Comparison of ENCODE assay signal across 11 cellular contexts in genomic region chr11:114846040-114846791, GRCh38.
DNase-seq lines count a peak whose midpoint lies in the region; ATAC-seq, FAIRE-seq and TF ChIP-seq lines count a peak whose summit lies in the region.
"Had no signal": no experiment of that assay in that cellular context is flagged by ENCODE, and none has a peak within 500 bp of the region (broad histone marks: within the 10 kb centered on the region; RNA-seq: fewer than 3 reads in every experiment).

No MANE protein-coding gene starts in this region.

- no peak overlapping the region for H3K9ac ChIP-seq in HepG2 (ENCODE audit: insufficient read depth, low read depth, low read length)

- H2AFZ ChIP-seq in HepG2 (ENCODE audit: low read length) = no peak overlapping the region

- intact Hi-C loops in HepG2 (cut with micrococcal nuclease; ENCODE audit: unreplicated experiment) (no loop called here), right lobe of liver (cut with DNase I) (no loop called here), right cardiac atrium (cut with DNase I) (no loop called here)

- POLR2A ChIA-PET in HepG2 (lab: Yijun Ruan, JAX) = no interaction called here

- peaks cover 0 to 10% of the 10 kb centered on the region in 2 experiments; a peak in 3 of 5 replicates for H3K27me3 ChIP-seq in HepG2 (ENCODE audit: control insufficient read depth in 1 of 2, insufficient read depth in 2 of 2, low read length in 2 of 2)
- no peaks in the 10 kb centered on the region for H3K27me3 ChIP-seq in right lobe of liver
- H3K27me3 ChIP-seq in right cardiac atrium (ENCODE audit: control insufficient read depth, insufficient read depth) = no peaks in the 10 kb centered on the region
- H3K27me3 ChIP-seq: brain microvascular endothelial cell had no signal

- TF ChIP-seq EP300 in HepG2 (IDR thresholded peaks at IDR 0.05; ENCODE audit: low read depth in 2 of 2, low read length in 2 of 2) (no peak), HepG2 (CRISPR knock-in tag; IDR thresholded peaks at IDR 0.05; ENCODE audit: borderline replicate concordance) (no peak)

- TF ChIP-seq RAD21 in HepG2 (CRISPR knock-in tag; IDR thresholded peaks at IDR 0.05) = no peak

- DNase-seq in HepG2 (ENCODE audit: low spot score) (no peak), right lobe of liver (no peak), SHP77 (lab: John Stamatoyannopoulos, UW) (peak; percentile 72 to 80), right cardiac atrium (peak; percentile 57 to 75 (median 74)), LoVo (ENCODE audit: low spot score) (no peak), NCI-H2227 treated with DMSO at 0.1 percent for 48 hours (lab: John Stamatoyannopoulos, UW) (no peak)
- DNase-seq: brain microvascular endothelial cell, foreskin fibroblast had no signal

- H3K4me2 ChIP-seq in HepG2 (ENCODE audit: low read depth, low read length) = no peak overlapping the region

- TF ChIP-seq POLR2A in HepG2 (IDR thresholded peaks at IDR 0.05; ENCODE audit: insufficient read depth in 1 of 2, low read depth in 2 of 2, low read length in 2 of 2) (no peak), right lobe of liver (IDR thresholded peaks at IDR 0.05) (no peak)

- CTCF ChIA-PET in HepG2 (lab: Yijun Ruan, JAX; ENCODE audit: low intra/inter-chr PET ratio, low total read pairs) = no interaction called here

- H4K20me1 ChIP-seq in HepG2 (ENCODE audit: insufficient read depth, low read length) = no peaks in the 10 kb centered on the region

- 14% methylated on average over 4 of the region's 5 CpGs for WGBS in HepG2 (ENCODE audit: low lambda C conversion rate)
- no CpG with 5 or more reads among the region's 5 CpGs for WGBS in right lobe of liver (ENCODE audit: insufficient coverage, low coverage, low lambda C conversion rate, missing lambda C conversion rate)
- 50% methylated on average over 5 of the region's 5 CpGs for WGBS in right cardiac atrium

- H3K4me1 ChIP-seq in HepG2 (ENCODE audit: insufficient read depth, low read length) (no peaks in the 10 kb centered on the region), right lobe of liver (no peaks in the 10 kb centered on the region), right cardiac atrium (ENCODE audit: control insufficient read depth, insufficient read depth, low read length) (no peaks in the 10 kb centered on the region)

- H3K9me3 ChIP-seq in HepG2 (ENCODE audit: low read length) (no peaks in the 10 kb centered on the region), right lobe of liver (no peaks in the 10 kb centered on the region), right cardiac atrium (ENCODE audit: control insufficient read depth, low read length) (no peaks in the 10 kb centered on the region)

- in situ Hi-C loops in HepG2 (cut with HindIII; ENCODE audit: extremely low pct_ligation_motif_present, low pct_unique_long_range_greater_than_20kb) = no loop called here

- ATAC-seq in HepG2 = no peak
- no peak for ATAC-seq in right lobe of liver
- peak; percentile 76 to 93 for ATAC-seq in right cardiac atrium
- no peak for ATAC-seq in GM18868 (IDR thresholded peaks at IDR 0.05; ENCODE audit: unreplicated experiment)
- ATAC-seq in HG03378 (IDR thresholded peaks at IDR 0.05; ENCODE audit: unreplicated experiment) = no peak

- FAIRE-seq in HepG2 (lab: Jason Lieb, UNC) = no peak
- FAIRE-seq: GM12892 had no signal

- H3K4me3 ChIP-seq in HepG2 (replicated peaks in 1 of 3; ENCODE audit: insufficient read depth in 1 of 3, low read depth in 2 of 3, low read length in 3 of 3) = no peak overlapping the region
- H3K4me3 ChIP-seq in right lobe of liver = no peak overlapping the region
- no peak overlapping the region for H3K4me3 ChIP-seq in right cardiac atrium (ENCODE audit: low read length)

- TF ChIP-seq CTCF in HepG2 (CRISPR knock-in tag; IDR thresholded peaks at IDR 0.05) = no peak
- no peak for TF ChIP-seq CTCF in right lobe of liver (IDR thresholded peaks at IDR 0.05)

- no TSS peak for BruUV-seq in HepG2 (replicated peaks; lab: Mats Ljungman, UMichigan)

- H3K36me3 ChIP-seq in HepG2 (replicated peaks in 1 of 2; ENCODE audit: control insufficient read depth in 1 of 2, insufficient read depth in 2 of 2, low read length in 2 of 2) = no peaks in the 10 kb centered on the region
- H3K36me3 ChIP-seq in right lobe of liver = no peaks in the 10 kb centered on the region
- H3K36me3 ChIP-seq: brain microvascular endothelial cell had no signal

- no peaks in the 10 kb centered on the region for H3K79me2 ChIP-seq in HepG2 (ENCODE audit: insufficient read depth, low read length)

- H3K27ac ChIP-seq in HepG2 (ENCODE audit: extremely low read length, insufficient read depth, low read length) (no peak overlapping the region), right lobe of liver (no peak overlapping the region), right cardiac atrium (ENCODE audit: low read length) (no peak overlapping the region)
- H3K27ac ChIP-seq: brain microvascular endothelial cell had no signal

TF ChIP-seq in HepG2, 621 proteins besides CTCF, POLR2A, EP300 and RAD21:
- TF ChIP-seq ZNF768 (CRISPR knock-in tag; IDR thresholded peaks at IDR 0.05) (0 out of 2 replicates have a peak, but pooled peaks have one; percentile 18), MZF1 (CRISPR knock-in tag; IDR thresholded peaks at IDR 0.05; ENCODE audit: borderline replicate concordance) (no peak), EED (CRISPR knock-in tag; IDR thresholded peaks at IDR 0.05) (no peak), AKNA (CRISPR knock-in tag; IDR thresholded peaks at IDR 0.05; ENCODE audit: borderline replicate concordance) (no peak)

Comparison
In these comparisons a context has a peak if more than half of its experiments do, and no peak if none do; other contexts are left out.
1. ATAC-seq: peak in right cardiac atrium (2 of 2); none in HepG2 (single experiment), right lobe of liver (0 of 4), GM18868 (single experiment) and HG03378 (single experiment).
2. DNase-seq: peak in SHP77 (2 of 2) and right cardiac atrium (3 of 3); none in HepG2 (single experiment), right lobe of liver (0 of 3), LoVo (single experiment) and NCI-H2227 treated with DMSO at 0.1 percent for 48 hours (single experiment).